ENCODE assay signal across 19 cellular contexts in the genomic region with DNA sequence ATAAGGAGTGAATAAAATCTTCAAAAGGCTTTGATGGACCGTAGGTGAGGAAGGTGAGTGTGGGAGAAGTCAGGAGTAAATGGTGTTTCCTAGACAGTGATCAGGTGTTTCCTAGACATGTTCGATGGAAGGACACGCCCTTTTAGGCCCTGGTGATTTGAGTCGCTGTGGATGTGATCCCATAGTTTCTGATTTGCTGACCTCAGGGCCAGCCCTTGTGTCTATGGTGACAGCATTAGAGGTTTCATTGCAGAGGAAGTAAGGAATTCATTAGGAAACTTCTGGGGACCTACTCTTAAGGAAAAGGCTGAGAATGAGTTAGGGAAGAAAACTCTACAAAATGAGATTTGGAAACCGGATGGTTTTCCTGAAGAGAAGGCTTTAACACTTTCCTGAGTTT. TPM values are rescaled to one million over a fixed set of nuclear protein-coding genes. Genes with fewer than 3 reads are reported as not detected.
A peak's percentile ranks its signal among the peaks of the same experiment; 100 is the strongest.
DNase-seq lines count a peak whose midpoint lies in the region; ATAC-seq, FAIRE-seq and TF ChIP-seq lines count a peak whose summit lies in the region.
"Had no signal": no experiment of that assay in that cellular context is flagged by ENCODE, and none has a peak within 500 bp of the region (broad histone marks: within the 10 kb centered on the region; RNA-seq: fewer than 3 reads in every experiment).

No MANE protein-coding gene starts in this region.

- H2BK20ac ChIP-seq in IMR-90 (ENCODE audit: low read depth, low read length) (peak overlapping the region; percentile 96; the same call in 1 of the 2 replicates), H1 (ENCODE audit: low read length) (no peak overlapping the region)

- H3K27ac ChIP-seq in IMR-90 (ENCODE audit: insufficient read depth, low read length) (peak overlapping the region; percentile 93), H1 (ENCODE audit: low read depth, low read length) (no peak overlapping the region), transverse colon (peak overlapping the region; percentile 42 to 82 (median 80)), uterus (peak overlapping the region in 1 of 2 donors; percentile 77)

- H3K9me3 ChIP-seq in IMR-90 (ENCODE audit: control insufficient read depth, insufficient read depth, low read length) = peaks cover 8% of the 10 kb centered on the region
- peaks cover 7% of the 10 kb centered on the region in 2 experiments; a peak in 3 of 4 replicates for H3K9me3 ChIP-seq in H1 (ENCODE audit: insufficient read depth in 2 of 2, low read depth in 1 of 2, low read length in 1 of 2)
- H3K9me3 ChIP-seq in transverse colon = peaks cover 10 to 12% of the 10 kb centered on the region in 2 donors
- peaks cover 0 to 5% of the 10 kb centered on the region in 2 donors for H3K9me3 ChIP-seq in uterus

- peaks cover 2% of the 10 kb centered on the region; the same call in 1 of the 2 replicates for H3K23me2 ChIP-seq in H1 (ENCODE audit: low read depth, low read length)

- H4K8ac ChIP-seq in IMR-90 (ENCODE audit: low read depth in 2 of 2, low read length in 2 of 2) (peak overlapping the region; percentile 52 to 90), H1 (ENCODE audit: extremely low read depth, insufficient read depth, low read length) (no peak overlapping the region)

- H3K23ac ChIP-seq in IMR-90 (ENCODE audit: low read depth, low read length) (peak overlapping the region; percentile 90), H1 (ENCODE audit: insufficient read length) (no peak overlapping the region)

- DNase-seq in IMR-90 (no peak), H1 (ENCODE audit: low read depth in 1 of 2, low spot score in 2 of 2) (no peak), nephron progenitor cell (no peak), transverse colon (no peak), uterus (no peak), midbrain (lab: John Stamatoyannopoulos, UW) (no peak)
- DNase-seq: AML-193; COR-L47; DMS53; HCEC 1CT; NCI-H1417; NCI-H187 treated with DMSO at 0.1 percent for 48 hours; NCI-H446; NCI-H69; NK-92 treated with Interleukin-12 subunit alpha and Interleukin-12 subunit beta, amount 100 ng/mL, for 24 hours; RPMI8226 had no signal

- H4K20me1 ChIP-seq in IMR-90 (ENCODE audit: insufficient read depth, low read length) (peaks cover 7% of the 10 kb centered on the region; the same call in 1 of the 2 replicates), H1 (replicated peaks in 1 of 2; ENCODE audit: control insufficient read depth in 1 of 2, insufficient read depth in 2 of 2, low read length in 2 of 2) (no peaks in the 10 kb centered on the region)

- no peak for TF ChIP-seq CTCF in IMR-90 (conservative IDR thresholded peaks at IDR 0.05; ENCODE audit: low read depth, low read length)
- TF ChIP-seq CTCF in H1 (IDR thresholded peaks at IDR 0.05; ENCODE audit: control extremely low read depth in 1 of 3, insufficient read depth in 1 of 3, low read depth in 1 of 3, low read length in 3 of 3) = no peak
- TF ChIP-seq CTCF in nephron progenitor cell (IDR thresholded peaks at IDR 0.05) = no peak
- TF ChIP-seq CTCF in transverse colon (IDR thresholded peaks at IDR 0.05) = no peak
- TF ChIP-seq CTCF in uterus (IDR thresholded peaks at IDR 0.05) = no peak

- H3K14ac ChIP-seq in IMR-90 (replicated peaks; ENCODE audit: low read depth, low read length) (peak overlapping the region; percentile 82), H1 (ENCODE audit: insufficient read length) (no peak overlapping the region)

- H2BK120ac ChIP-seq in IMR-90 (ENCODE audit: low read depth, low read length) = peak overlapping the region; percentile 83
- H2BK120ac ChIP-seq in H1 (replicated peaks; ENCODE audit: low read depth, low read length) = no peak overlapping the region

- peak; percentile 13 for FAIRE-seq in H1 (lab: Jason Lieb, UNC)
- FAIRE-seq: K562 had no signal

- peaks cover 29% of the 10 kb centered on the region for H3K9me1 ChIP-seq in IMR-90 (ENCODE audit: insufficient read depth, low read length)

- TF ChIP-seq POLR2A in IMR-90 (IDR thresholded peaks at IDR 0.05; ENCODE audit: low read depth, low read length) (no peak), H1 (IDR thresholded peaks at IDR 0.05; ENCODE audit: control extremely low read depth in 1 of 2, low read depth in 2 of 2, low read length in 2 of 2) (no peak), transverse colon (IDR thresholded peaks at IDR 0.05) (no peak), uterus (IDR thresholded peaks at IDR 0.05) (no peak)

- peak overlapping the region; percentile 98 for H4K5ac ChIP-seq in IMR-90 (ENCODE audit: low read depth, low read length)
- no peak overlapping the region for H4K5ac ChIP-seq in H1 (ENCODE audit: insufficient read length, low read depth, low read length)

- TF ChIP-seq EP300 in H1 (IDR thresholded peaks at IDR 0.05; ENCODE audit: borderline replicate concordance in 1 of 2, low read depth in 2 of 2, low read length in 2 of 2) (no peak), transverse colon (IDR thresholded peaks at IDR 0.05; ENCODE audit: low read depth) (no peak)

- no TSS peak for BruUV-seq in IMR-90 (replicated peaks; lab: Mats Ljungman, UMichigan)

- H2BK5ac ChIP-seq in IMR-90 (ENCODE audit: low read depth, low read length, poor library complexity, severe bottlenecking) (peak overlapping the region; percentile 94), H1 (ENCODE audit: low read depth, low read length) (no peak overlapping the region)

- intact Hi-C loops in IMR-90 (cut with micrococcal nuclease) = loop anchor here (10.0 kb wide), 1 partner anchor 354 kb away; no protein-coding TSS in a partner anchor
- intact Hi-C loops in transverse colon (cut with DNase I; ENCODE audit: low total_unique reads) = no loop called here
- intact Hi-C loops in uterus (cut with DNase I; ENCODE audit: low total_unique reads) = no loop called here

- WGBS in IMR-90 (ENCODE audit: extremely low coverage in 2 of 2, insufficient read length in 1 of 2), 2 experiments = 100% methylated on average over 1 of the region's 5 CpGs; no CpG with 5 or more reads in 1 of the 2 experiments
- WGBS in H1 (ENCODE audit: extremely low coverage in 1 of 2, insufficient coverage in 1 of 2, insufficient read length in 1 of 2, insufficient replicate concordance in 2 of 2, low coverage in 1 of 2, low lambda C conversion rate in 2 of 2, missing lambda C conversion rate in 1 of 2), 2 experiments = 89% methylated on average over 5 of the region's 5 CpGs; no CpG with 5 or more reads in 1 of the 2 experiments
- WGBS in transverse colon (ENCODE audit: low coverage in 1 of 2), 2 donors = 66 to 100% methylated on average over 1 to 5 of the region's 5 CpGs

- H3K27ac Mint-ChIP-seq in nephron progenitor cell = peak overlapping the region; percentile 57
- H3K27ac Mint-ChIP-seq: CD14-positive monocyte had no signal

- no peak overlapping the region for H3K4me3 Mint-ChIP-seq in nephron progenitor cell
- H3K4me3 Mint-ChIP-seq: CD14-positive monocyte had no signal

- peaks cover 27% of the 10 kb centered on the region for H3K4me1 ChIP-seq in IMR-90 (ENCODE audit: control insufficient read depth, insufficient read depth, low read length)
- H3K4me1 ChIP-seq in H1 (replicated peaks in 1 of 4; ENCODE audit: control insufficient read depth in 3 of 4, insufficient read depth in 4 of 4, low read length in 3 of 4) = peaks cover 0 to 12% (median 0%) of the 10 kb centered on the region in 4 experiments; a peak in 2 of 7 replicates
- H3K4me1 ChIP-seq in transverse colon = peaks cover 5 to 20% (median 13%) of the 10 kb centered on the region in 4 donors
- peaks cover 0 to 7% of the 10 kb centered on the region in 2 donors for H3K4me1 ChIP-seq in uterus

- H3K4me3 ChIP-seq in IMR-90 (ENCODE audit: insufficient read depth, low read depth, low read length) = no peak overlapping the region
- H3K4me3 ChIP-seq in H1 (ENCODE audit: extremely low read depth in 1 of 4, insufficient read depth in 2 of 4, low read depth in 3 of 4, low read length in 4 of 4) = no peak overlapping the region
- no peak overlapping the region for H3K4me3 ChIP-seq in transverse colon
- no peak overlapping the region for H3K4me3 ChIP-seq in uterus
- H3K4me3 ChIP-seq: K562 had no signal

- H3K9ac ChIP-seq in IMR-90 (ENCODE audit: low read depth, low read length) = no peak overlapping the region; the same call in 1 of the 2 replicates
- H3K9ac ChIP-seq in H1 (replicated peaks in 1 of 4; ENCODE audit: extremely low read depth in 1 of 4, low read depth in 3 of 4, low read length in 3 of 4) = no peak overlapping the region

- H2BK15ac ChIP-seq in IMR-90 (ENCODE audit: low read depth, low read length) (peak overlapping the region; percentile 97; the same call in 2 of the 3 replicates), H1 (ENCODE audit: low read length) (no peak overlapping the region)

- no peak overlapping the region for H3K4me2 ChIP-seq in IMR-90 (ENCODE audit: low read depth, low read length)
- no peak overlapping the region for H3K4me2 ChIP-seq in H1 (ENCODE audit: insufficient read depth in 1 of 2, low read depth in 2 of 2, low read length in 2 of 2)

- dilution Hi-C loops in IMR-90 (cut with HindIII; ENCODE audit: low sequenced_read_pairs, unreplicated experiment) = no loop called here

- H3K18ac ChIP-seq in IMR-90 (ENCODE audit: low read depth, low read length) = peak overlapping the region; percentile 83
- no peak overlapping the region; the same call in 1 of the 2 replicates for H3K18ac ChIP-seq in H1 (ENCODE audit: extremely low read depth, low read length)

- no peak overlapping the region for H2BK12ac ChIP-seq in H1 (ENCODE audit: low read depth, low read length)

- H2AK9ac ChIP-seq in IMR-90 (replicated peaks; ENCODE audit: low read depth, low read length, poor library complexity) = no peak overlapping the region

- H3K27me3 Mint-ChIP-seq in nephron progenitor cell (ENCODE audit: low read depth, poor library complexity) = peaks cover 3% of the 10 kb centered on the region

- H3K56ac ChIP-seq in IMR-90 (ENCODE audit: extremely low read depth, insufficient read depth, low read length) = peak overlapping the region; percentile 5; the same call in 1 of the 2 replicates
- no peak overlapping the region for H3K56ac ChIP-seq in H1 (replicated peaks; ENCODE audit: insufficient read length, low read depth, low read length)

- H2AK5ac ChIP-seq in IMR-90 (ENCODE audit: low read depth, low read length) (peak overlapping the region; percentile 97), H1 (ENCODE audit: low read depth, low read length) (no peak overlapping the region)

- ATAC-seq in IMR-90 (ENCODE audit: low read depth) = no peak
- no peak for ATAC-seq in GM18520 (IDR thresholded peaks at IDR 0.05; ENCODE audit: unreplicated experiment)
- ATAC-seq: K562 had no signal

- H3K36me3 ChIP-seq in IMR-90 (ENCODE audit: control insufficient read depth, insufficient read depth, low read length) (peaks cover 8% of the 10 kb centered on the region), H1 (ENCODE audit: control insufficient read depth in 2 of 4, insufficient read depth in 4 of 4, low read length in 3 of 4) (peaks cover 0 to 10% (median 4%) of the 10 kb centered on the region in 4 experiments; a peak in 4 of 8 replicates), transverse colon (no peaks in the 10 kb centered on the region), uterus (no peaks in the 10 kb centered on the region)

- H3K4ac ChIP-seq in IMR-90 (ENCODE audit: low read depth, low read length) (peak overlapping the region; percentile 86), H1 (replicated peaks; ENCODE audit: insufficient read length, low read depth, low read length) (no peak overlapping the region)

- in situ Hi-C loops in IMR-90 (cut with MboI; ENCODE audit: low sequenced_read_pairs) (no loop called here), transverse colon (cut with MboI; ENCODE audit: low pct_ligation_motif_present in 1 of 4, low pct_unique_long_range_greater_than_20kb in 1 of 4, low sequenced_read_pairs in 3 of 4) (no loop called here)

- CTCF ChIA-PET in IMR-90 (lab: Yijun Ruan, JAX) = no interaction called here
- CTCF ChIA-PET in H1 (lab: Charles Lee; ENCODE audit: partially characterized antibody) = no interaction called here

- no peaks in the 10 kb centered on the region for H3K27me3 ChIP-seq in IMR-90 (ENCODE audit: control insufficient read depth, insufficient read depth, low read length)
- no peaks in the 10 kb centered on the region for H3K27me3 ChIP-seq in H1 (replicated peaks in 1 of 4; ENCODE audit: control insufficient read depth in 3 of 4, extremely low read depth in 1 of 4, insufficient read depth in 3 of 4, low read length in 3 of 4)
- H3K27me3 ChIP-seq in transverse colon = no peaks in the 10 kb centered on the region
- H3K27me3 ChIP-seq in uterus = no peaks in the 10 kb centered on the region

- H4K91ac ChIP-seq in IMR-90 (ENCODE audit: insufficient read depth, low read depth, low read length) = peak overlapping the region; percentile 95
- H4K91ac ChIP-seq in H1 (replicated peaks; ENCODE audit: insufficient read length, low read length) = no peak overlapping the region

- H2AFZ ChIP-seq in IMR-90 (replicated peaks; ENCODE audit: low read length, poor library complexity) (no peak overlapping the region), H1 (ENCODE audit: low read length) (no peak overlapping the region)

- peaks cover 86% of the 10 kb centered on the region for H3K36me3 Mint-ChIP-seq in nephron progenitor cell (ENCODE audit: low read depth)
- H3K36me3 Mint-ChIP-seq: CD14-positive monocyte had no signal

- H3K79me1 ChIP-seq in IMR-90 (ENCODE audit: low read depth in 1 of 2, low read length in 2 of 2) (peaks cover 43 to 78% of the 10 kb centered on the region in 2 experiments), H1 (ENCODE audit: low read depth, low read length) (peaks cover 8% of the 10 kb centered on the region)

- peaks cover 43% of the 10 kb centered on the region for H3K4me1 Mint-ChIP-seq in nephron progenitor cell
- H3K4me1 Mint-ChIP-seq: CD14-positive monocyte had no signal

- TF ChIP-seq RAD21 in IMR-90 (IDR thresholded peaks at IDR 0.05; ENCODE audit: low read length) = no peak
- no peak for TF ChIP-seq RAD21 in H1 (IDR thresholded peaks at IDR 0.05 in 1 of 2, conservative IDR thresholded peaks at IDR 0.05 in 1 of 2; ENCODE audit: low read depth in 2 of 2, low read length in 2 of 2)

- H3K9me3 Mint-ChIP-seq in nephron progenitor cell = peaks cover 69% of the 10 kb centered on the region

- POLR2A ChIA-PET in IMR-90 (lab: Charles Lee; ENCODE audit: unreplicated experiment) = no interaction called here
- POLR2A ChIA-PET in H1 (lab: Charles Lee; ENCODE audit: partially characterized antibody) = no interaction called here

- peaks cover 0 to 63% of the 10 kb centered on the region in 2 experiments; a peak in 2 of 4 replicates for H3K79me2 ChIP-seq in H1 (ENCODE audit: control insufficient read depth in 1 of 2, insufficient read depth in 2 of 2, low read length in 2 of 2)

RNA-seq across cellular contexts. Expression of a gene that starts 31.5 kb away (rescaled TPM):
- total RNA-seq in IMR-90 (2012; rRNA removed) = not detected in 2 replicates
- polyA plus RNA-seq in IMR-90 (2012; rRNA removed) = not detected in 2 replicates
- not detected in 2 replicates for polyA plus RNA-seq in IMR-90 (2012; cell fraction: cytosol; rRNA removed)
- not detected in 2 replicates for polyA plus RNA-seq in IMR-90 (2012; cell fraction: nucleus; rRNA removed; ENCODE audit: low replicate concordance)
- total RNA-seq in H1 (2021; fragmentation: NEBNext Ultra II Directional; extraction: Animal tissue kit (Norgen Biotek cat#: 25700)) = not detected in 2 replicates
- not detected in 2 replicates for polyA plus RNA-seq in H1 (2011; rRNA removed)
- polyA plus RNA-seq in H1 (2011; cell fraction: cytosol; rRNA removed) = not detected
- polyA plus RNA-seq in H1 (2011; cell fraction: nucleus; rRNA removed) = not detected
- polyA plus RNA-seq in H1 (2012, experiment 1 of 2) = 0.11 TPM in 1 of 4 replicates, not detected in the others
- not detected for polyA plus RNA-seq in H1 (2012, experiment 2 of 2)
- not detected for polyA plus RNA-seq in H1 (2013, experiment 1 of 2)
- polyA plus RNA-seq in H1 (2013, experiment 2 of 2) = not detected
- polyA minus RNA-seq in H1 (2011; rRNA and poly(A)+ RNA removed) = not detected in 2 replicates
- not detected for polyA minus RNA-seq in H1 (2011; cell fraction: cytosol; rRNA and poly(A)+ RNA removed)
- polyA minus RNA-seq in H1 (2011; cell fraction: nucleus; rRNA and poly(A)+ RNA removed) = not detected
- not detected for total RNA-seq in transverse colon
- not detected for total RNA-seq in uterus
- total RNA-seq: K562 had no signal
- polyA plus RNA-seq: CD14-positive monocyte had no signal
